ENCODE assay signal across 8 cellular contexts in genomic region chr19:41951686-41952172, GRCh38. TPM values are rescaled to one million over a fixed set of nuclear protein-coding genes. Genes with fewer than 3 reads are reported as not detected.
DNase-seq lines count a peak whose midpoint lies in the region; ATAC-seq and TF ChIP-seq lines count a peak whose summit lies in the region.

No MANE protein-coding gene starts in this region.

- H3K4me1 ChIP-seq in CD4-positive, alpha-beta memory T cell (ENCODE audit: insufficient read depth, low read length) = peaks cover 12% of the 10 kb centered on the region
- H3K4me1 ChIP-seq in OCI-LY3 (ENCODE audit: low read length) (peaks cover 3% of the 10 kb centered on the region), fibroblast of lung (ENCODE audit: control insufficient read depth, extremely low read depth, insufficient read depth, low read length) (no peaks in the 10 kb centered on the region)

- no peak overlapping the region for H3K27ac ChIP-seq in CD4-positive, alpha-beta memory T cell (ENCODE audit: low read depth, low read length)
- no peak overlapping the region for H3K27ac ChIP-seq in OCI-LY3 (ENCODE audit: low read length)
- no peak overlapping the region for H3K27ac ChIP-seq in fibroblast of lung (ENCODE audit: insufficient read depth, low read length)

- peak; percentile 98 for TF ChIP-seq CTCF in OCI-LY3 (IDR thresholded peaks at IDR 0.05; ENCODE audit: low read depth, low read length)
- TF ChIP-seq CTCF in fibroblast of lung (conservative IDR thresholded peaks at IDR 0.05 in 1 of 2, IDR thresholded peaks at IDR 0.05 in 1 of 2; ENCODE audit: low read depth in 1 of 2, low read length in 2 of 2) = peak; percentile 99
- TF ChIP-seq CTCF in nephron (IDR thresholded peaks at IDR 0.05; ENCODE audit: unreplicated experiment in 3 of 3) = peak; percentile 97 to 98 (median 98)

- CTCF ChIA-PET in CD4-positive, alpha-beta memory T cell (lab: Charles Lee; ENCODE audit: partially characterized antibody) = interaction anchor here (1.1 to 9.6 kb wide), 9 partner anchors 9 to 158 kb away, joined by 3 to 85 read pairs (median 6); partner anchors contain the start of genes CD79A and RPS19

- H4K20me1 ChIP-seq in OCI-LY3 (ENCODE audit: insufficient read depth, low read length) = no peaks in the 10 kb centered on the region
- H4K20me1 ChIP-seq in fibroblast of lung (ENCODE audit: control insufficient read depth, extremely low read depth, insufficient read depth, low read length) = no peaks in the 10 kb centered on the region

- ATAC-seq in HG02970 (IDR thresholded peaks at IDR 0.05; ENCODE audit: low FRiP score, unreplicated experiment) = no peak

- no peaks in the 10 kb centered on the region for H3K27me3 Mint-ChIP-seq in CD4-positive, alpha-beta memory T cell
- H3K27me3 Mint-ChIP-seq in nephron (ENCODE audit: low read depth) = no peaks in the 10 kb centered on the region

- peaks cover 10 to 30% (median 15%) of the 10 kb centered on the region in 4 donors for H3K4me1 Mint-ChIP-seq in CD4-positive, alpha-beta memory T cell
- H3K4me1 Mint-ChIP-seq in nephron = no peaks in the 10 kb centered on the region

- H3K36me3 Mint-ChIP-seq in CD4-positive, alpha-beta memory T cell = peaks cover 0 to 4% of the 10 kb centered on the region in 2 donors
- H3K36me3 Mint-ChIP-seq in nephron (ENCODE audit: low read depth) = no peaks in the 10 kb centered on the region

- no peak overlapping the region for H3K9ac ChIP-seq in OCI-LY3 (ENCODE audit: low read length)
- no peak overlapping the region for H3K9ac ChIP-seq in fibroblast of lung (ENCODE audit: insufficient read depth, low read length)

- H3K36me3 ChIP-seq in CD4-positive, alpha-beta memory T cell (ENCODE audit: insufficient read depth, low read length) = no peaks in the 10 kb centered on the region
- H3K36me3 ChIP-seq in OCI-LY3 (replicated peaks; ENCODE audit: low read depth, low read length) (peaks cover 3% of the 10 kb centered on the region), fibroblast of lung (ENCODE audit: control insufficient read depth, insufficient read depth, low read length) (peaks cover 4% of the 10 kb centered on the region)

- H3K79me2 ChIP-seq in OCI-LY3 (ENCODE audit: low read length) (no peaks in the 10 kb centered on the region), fibroblast of lung (ENCODE audit: control insufficient read depth, insufficient read depth, low read length) (no peaks in the 10 kb centered on the region)

- peak overlapping the region; percentile 71 for H3K4me2 ChIP-seq in OCI-LY3 (ENCODE audit: low read length)
- H3K4me2 ChIP-seq in fibroblast of lung (ENCODE audit: extremely low read depth, insufficient read depth, low read length) = peak overlapping the region; percentile 80

- peak overlapping the region; percentile 42 to 90 (median 81) for H3K27ac Mint-ChIP-seq in CD4-positive, alpha-beta memory T cell
- H3K27ac Mint-ChIP-seq in nephron = no peak overlapping the region

- H2AFZ ChIP-seq in OCI-LY3 (ENCODE audit: low read depth, low read length) (peak overlapping the region; percentile 85; the same call in 1 of the 2 replicates), fibroblast of lung (ENCODE audit: low read length) (peak overlapping the region; percentile 81)

- no peaks in the 10 kb centered on the region for H3K9me3 ChIP-seq in CD4-positive, alpha-beta memory T cell (ENCODE audit: control insufficient read depth in 1 of 2, low read length in 2 of 2)
- H3K9me3 ChIP-seq in OCI-LY3 (ENCODE audit: insufficient read depth, low read length) (no peaks in the 10 kb centered on the region), fibroblast of lung (ENCODE audit: control insufficient read depth, insufficient read depth, low read depth, low read length) (no peaks in the 10 kb centered on the region)

- H3K9me3 Mint-ChIP-seq in CD4-positive, alpha-beta memory T cell = no peaks in the 10 kb centered on the region
- no peaks in the 10 kb centered on the region for H3K9me3 Mint-ChIP-seq in nephron

- no peak overlapping the region for H3K4me3 ChIP-seq in CD4-positive, alpha-beta memory T cell (ENCODE audit: low read length in 2 of 2)
- peak overlapping the region; percentile 51; the same call in 1 of the 2 replicates for H3K4me3 ChIP-seq in OCI-LY3 (ENCODE audit: low read length)
- H3K4me3 ChIP-seq in fibroblast of lung (replicated peaks in 1 of 4; ENCODE audit: control extremely low read depth in 1 of 4, insufficient read depth in 1 of 4, low read depth in 3 of 4, low read length in 4 of 4) = no peak overlapping the region

- intact Hi-C loops in CD4-positive, alpha-beta memory T cell (cut with micrococcal nuclease) = loop anchor here (1.0 to 2.0 kb wide), 5 partner anchors 17 to 158 kb away; no protein-coding TSS in a partner anchor

- DNase-seq in CD4-positive, alpha-beta memory T cell = peak; percentile 72 to 83 (median 76)
- peak; percentile 79 for DNase-seq in HK-2 (ENCODE audit: unreplicated experiment)
- DNase-seq in activated T-cell treated with anti-CD3 and anti-CD28 coated beads for 48 hours (ENCODE audit: low read depth) = peak; percentile 81
- peak; percentile 47 to 66 for DNase-seq in fibroblast of lung (ENCODE audit: low read depth in 2 of 2)
- peak; percentile 80 for DNase-seq in stimulated activated naive CD4-positive, alpha-beta T cell treated with Interleukin-2 at 50 U/mL for 16 hours (lab: John Stamatoyannopoulos, UW)

- POLR2A ChIA-PET in CD4-positive, alpha-beta memory T cell (lab: Charles Lee; ENCODE audit: partially characterized antibody) = interaction anchor here (1.6 to 5.4 kb wide), 5 partner anchors 63 to 92 kb away, joined by 3 to 43 read pairs (median 10); partner anchors contain the start of gene RPS19

- H3K27me3 ChIP-seq in CD4-positive, alpha-beta memory T cell (ENCODE audit: insufficient read depth, low read length) = no peaks in the 10 kb centered on the region
- H3K27me3 ChIP-seq in OCI-LY3 (ENCODE audit: low read depth, low read length) (no peaks in the 10 kb centered on the region), fibroblast of lung (ENCODE audit: control insufficient read depth, insufficient read depth, low read length) (no peaks in the 10 kb centered on the region)

- peak overlapping the region in 2 of 8 donors; percentile 5 to 42 for H3K4me3 Mint-ChIP-seq in CD4-positive, alpha-beta memory T cell
- no peak overlapping the region for H3K4me3 Mint-ChIP-seq in nephron

RNA-seq across cellular contexts. Expression of gene RABAC1, which starts 7.4 kb away (rescaled TPM):
- 100 to 1,000 TPM in 1 of 2 experiments, 10 to 100 TPM in 1; 97.4 to 100 TPM for total RNA-seq in CD4-positive, alpha-beta memory T cell
- polyA plus RNA-seq in CD4-positive, alpha-beta memory T cell = 100 to 1,000 TPM; 198 to 256 TPM
- total RNA-seq in fibroblast of lung = 152 and 193 TPM in 2 replicates
- polyA plus RNA-seq in fibroblast of lung = 123 and 163 TPM in 2 replicates
- polyA plus RNA-seq in fibroblast of lung (2012) = 303 and 371 TPM in 2 replicates
- polyA minus RNA-seq in fibroblast of lung (ENCODE audit: low replicate concordance) = 184 and 393 TPM in 2 replicates

RNA-seq across cellular contexts. Expression of gene ERFL, which starts 23.5 kb away (rescaled TPM):
- total RNA-seq in CD4-positive, alpha-beta memory T cell = 1 to 10 TPM; 6.6 to 9.2 TPM
- under 1 TPM in 1 of 2 donors, not detected in 1; 0.11 TPM for polyA plus RNA-seq in CD4-positive, alpha-beta memory T cell
- under 0.01 TPM in 2 replicates for total RNA-seq in fibroblast of lung
- 0.03 TPM in 1 of 2 replicates, not detected in the other for polyA plus RNA-seq in fibroblast of lung
- not detected in 2 replicates for polyA plus RNA-seq in fibroblast of lung (2012)
- polyA minus RNA-seq in fibroblast of lung (ENCODE audit: low replicate concordance) = not detected in 2 replicates

RNA-seq across cellular contexts. Expression of gene ATP1A3, which starts 42.3 kb away (rescaled TPM):
- 1 to 10 TPM; 2.7 to 3.5 TPM for total RNA-seq in CD4-positive, alpha-beta memory T cell
- polyA plus RNA-seq in CD4-positive, alpha-beta memory T cell = under 1 TPM; 0.89 to 0.95 TPM
- total RNA-seq in fibroblast of lung = under 0.01 and 0.17 TPM in 2 replicates
- polyA plus RNA-seq in fibroblast of lung = 0.05 TPM in 1 of 2 replicates, not detected in the other
- 0.16 and 0.20 TPM in 2 replicates for polyA plus RNA-seq in fibroblast of lung (2012)
- polyA minus RNA-seq in fibroblast of lung (ENCODE audit: low replicate concordance) = 0.59 and 1.1 TPM in 2 replicates

Comparison
In these comparisons a context has a peak if more than half of its experiments do, and no peak if none do; other contexts are left out.
1. H3K27ac Mint-ChIP-seq: peak in CD4-positive, alpha-beta memory T cell (7 of 7); none in nephron (0 of 3).
2. Peak in every context shown above with its lines, with median percentiles within 50 percentile points of each other: DNase-seq and CTCF ChIP-seq.